ENCODE assay signal across 8 cellular contexts in the genomic region with DNA sequence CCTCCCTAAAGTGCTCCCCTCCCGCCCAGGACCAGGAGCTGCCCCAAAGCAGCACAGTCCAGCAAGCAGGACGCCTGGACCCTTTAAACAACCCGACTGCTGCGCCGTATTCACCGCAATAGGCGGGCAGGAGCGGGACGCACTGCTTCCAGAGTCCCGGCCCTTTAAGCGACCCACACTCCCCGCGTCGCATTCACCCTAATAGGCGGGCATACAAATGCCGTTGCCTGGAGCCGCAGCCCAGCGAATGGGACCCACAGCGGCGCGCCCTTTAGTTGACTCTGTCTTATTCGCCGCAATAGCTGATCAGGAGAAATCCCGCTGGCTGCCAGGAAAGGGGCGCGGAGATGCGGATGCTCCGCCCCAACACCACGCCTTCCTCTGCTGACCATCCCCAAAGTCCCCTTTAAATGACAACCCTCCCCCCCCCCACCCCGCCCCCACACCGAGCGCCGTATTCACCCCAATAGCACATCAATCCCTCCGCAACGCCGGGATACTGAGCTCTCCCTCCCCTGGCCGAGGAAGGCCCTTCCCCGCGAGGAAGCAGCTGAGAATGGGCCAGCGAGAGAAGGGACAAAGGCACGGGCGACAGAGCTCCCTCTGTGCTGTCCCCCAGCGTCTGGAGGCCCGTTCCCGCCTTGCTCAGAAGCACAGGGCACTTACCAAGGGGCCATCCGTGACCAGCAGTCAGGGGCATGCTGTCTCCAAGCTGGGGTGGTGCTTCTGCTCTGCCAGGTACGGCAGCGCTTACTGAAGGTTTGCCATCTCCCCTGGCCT. TPM values are rescaled to one million over a fixed set of nuclear protein-coding genes. Genes with fewer than 3 reads are reported as not detected.
DNase-seq lines count a peak whose midpoint lies in the region; ATAC-seq and TF ChIP-seq lines count a peak whose summit lies in the region.

No MANE protein-coding gene starts in this region.

- peaks cover 13 to 17% of the 10 kb centered on the region in 2 donors for H3K36me3 Mint-ChIP-seq in CD14-positive monocyte

- H3F3A ChIP-seq in Loucy (ENCODE audit: low read depth): peaks cover 8% of the 10 kb centered on the region; the same call in 1 of the 2 replicates
- H3F3A ChIP-seq in PC-3 (ENCODE audit: low read length, unreplicated experiment): no peaks in the 10 kb centered on the region

- H3K27me3 Mint-ChIP-seq in CD14-positive monocyte (ENCODE audit: low read depth in 3 of 3): peaks cover 1 to 4% (median 4%) of the 10 kb centered on the region in 3 donors

- H2AFZ ChIP-seq in Loucy (ENCODE audit: low read length) (no peak overlapping the region), PC-3 (ENCODE audit: low read length) (no peak overlapping the region)

- peaks cover 0 to 4% (median 0%) of the 10 kb centered on the region in 7 donors for H3K9me3 Mint-ChIP-seq in CD14-positive monocyte

- 16% methylated on average over 48 of the region's 48 CpGs for WGBS in thymus

- H3K27ac ChIP-seq in WERI-Rb-1: no peak overlapping the region; the same call in 1 of the 2 replicates
- H3K27ac ChIP-seq in muscle layer of colon (ENCODE audit: low read depth, low read length): peak overlapping the region; percentile 93
- no peak overlapping the region for H3K27ac ChIP-seq in thymus (ENCODE audit: low read depth)
- H3K27ac ChIP-seq in PC-3 (ENCODE audit: low read length): no peak overlapping the region

- no peaks in the 10 kb centered on the region for H3K9me3 ChIP-seq in Loucy (ENCODE audit: insufficient read depth, low read depth, low read length)
- no peaks in the 10 kb centered on the region for H3K9me3 ChIP-seq in WERI-Rb-1 (ENCODE audit: severe bottlenecking)
- H3K9me3 ChIP-seq in muscle layer of colon (ENCODE audit: low read length): no peaks in the 10 kb centered on the region
- H3K9me3 ChIP-seq in thymus (ENCODE audit: control insufficient read depth): no peaks in the 10 kb centered on the region
- H3K9me3 ChIP-seq in PC-3 (ENCODE audit: low read length): no peaks in the 10 kb centered on the region

- H3K9me2 ChIP-seq in Loucy (replicated peaks; ENCODE audit: low read depth, low read length): no peaks in the 10 kb centered on the region
- no peaks in the 10 kb centered on the region for H3K9me2 ChIP-seq in PC-3 (replicated peaks; ENCODE audit: low read length)

- TF ChIP-seq CTCF in CD14-positive monocyte (IDR thresholded peaks at IDR 0.05) (no peak), Loucy (conservative IDR thresholded peaks at IDR 0.05; ENCODE audit: low read length) (no peak), WERI-Rb-1 (IDR thresholded peaks at IDR 0.05; ENCODE audit: low read depth, low read length) (no peak), PC-3 (conservative IDR thresholded peaks at IDR 0.05; ENCODE audit: low read depth, low read length) (no peak)

- H3K4me3 Mint-ChIP-seq in CD14-positive monocyte: peak overlapping the region; percentile 73 to 83

- ATAC-seq in GM18870 (IDR thresholded peaks at IDR 0.05; ENCODE audit: unreplicated experiment): no peak
- ATAC-seq in PC-3: no peak

- BruUV-seq in PC-3 (replicated peaks; lab: Mats Ljungman, UMichigan): no TSS peak

- H3K79me2 ChIP-seq in Loucy (ENCODE audit: insufficient read depth, low read length) (peaks cover 93% of the 10 kb centered on the region), PC-3 (ENCODE audit: low read length) (peaks cover 7% of the 10 kb centered on the region)

- peak; percentile 46 for DNase-seq in CD14-positive monocyte (ENCODE audit: low spot score)
- peak; percentile 91 for DNase-seq in WERI-Rb-1
- peak; percentile 86 for DNase-seq in fibroblast of the conjunctiva (ENCODE audit: low read depth)
- DNase-seq in PC-3: no peak

- CTCF ChIA-PET in PC-3 (lab: Charles Lee): no interaction called here

- H3K27ac Mint-ChIP-seq in CD14-positive monocyte: peak overlapping the region in 2 of 7 donors; percentile 8 to 30

- intact Hi-C loops in CD14-positive monocyte (cut with micrococcal nuclease): loop anchor here in 1 of 2 donors (5.0 kb wide), 1 partner anchor 48 kb away; no protein-coding TSS in a partner anchor
- intact Hi-C loops in PC-3 (cut with micrococcal nuclease): loop anchor here (10.0 kb wide), 1 partner anchor 214 kb away; a partner anchor contains a TSS

- H3K4me3 ChIP-seq in Loucy (ENCODE audit: low read length, poor library complexity, severe bottlenecking) (peak overlapping the region; percentile 100), WERI-Rb-1 (ENCODE audit: low read depth, low read length) (peak overlapping the region; percentile 40), muscle layer of colon (ENCODE audit: low read depth in 1 of 2, low read length in 2 of 2) (peak overlapping the region; percentile 60 to 61), thymus (ENCODE audit: low read length) (peak overlapping the region; percentile 54), PC-3 (ENCODE audit: low read length) (no peak overlapping the region)

- H3K36me3 ChIP-seq in Loucy (ENCODE audit: insufficient read depth, low read length): no peaks in the 10 kb centered on the region
- H3K36me3 ChIP-seq in WERI-Rb-1: no peaks in the 10 kb centered on the region
- H3K36me3 ChIP-seq in muscle layer of colon (ENCODE audit: insufficient read depth, low read length): no peaks in the 10 kb centered on the region
- peaks cover 20% of the 10 kb centered on the region for H3K36me3 ChIP-seq in thymus (ENCODE audit: control insufficient read depth, insufficient read depth)
- H3K36me3 ChIP-seq in PC-3 (ENCODE audit: low read depth, low read length): no peaks in the 10 kb centered on the region

- peaks cover 81% of the 10 kb centered on the region for H3K4me1 Mint-ChIP-seq in CD14-positive monocyte

- H3K4me2 ChIP-seq in Loucy (ENCODE audit: low read depth, low read length, poor library complexity, severe bottlenecking): peak overlapping the region; percentile 86
- no peak overlapping the region for H3K4me2 ChIP-seq in PC-3 (ENCODE audit: low read length)

- H3K27me3 ChIP-seq in Loucy (ENCODE audit: insufficient read depth, low read length, poor library complexity, severe bottlenecking): no peaks in the 10 kb centered on the region
- no peaks in the 10 kb centered on the region for H3K27me3 ChIP-seq in WERI-Rb-1 (ENCODE audit: insufficient read depth, low read depth, severe bottlenecking)
- no peaks in the 10 kb centered on the region for H3K27me3 ChIP-seq in muscle layer of colon (ENCODE audit: control insufficient read depth in 1 of 2, insufficient read depth in 2 of 2, low read length in 2 of 2)
- H3K27me3 ChIP-seq in thymus (ENCODE audit: control insufficient read depth, insufficient read depth): no peaks in the 10 kb centered on the region
- no peaks in the 10 kb centered on the region for H3K27me3 ChIP-seq in PC-3 (ENCODE audit: low read length)

- H4K20me1 ChIP-seq in Loucy (ENCODE audit: insufficient read depth, low read length, poor library complexity, severe bottlenecking): peaks cover 39% of the 10 kb centered on the region
- no peaks in the 10 kb centered on the region for H4K20me1 ChIP-seq in PC-3 (ENCODE audit: low read length)

- H3K9ac ChIP-seq in Loucy (ENCODE audit: low read depth, low read length, poor library complexity, severe bottlenecking) (peak overlapping the region; percentile 96), muscle layer of colon (ENCODE audit: low read length) (peak overlapping the region; percentile 69), PC-3 (ENCODE audit: low read length) (no peak overlapping the region)

- H3K4me1 ChIP-seq in Loucy (ENCODE audit: insufficient read depth, low read length, poor library complexity, severe bottlenecking): peaks cover 70% of the 10 kb centered on the region
- peaks cover 75% of the 10 kb centered on the region for H3K4me1 ChIP-seq in muscle layer of colon (ENCODE audit: insufficient read depth, low read length)
- H3K4me1 ChIP-seq in thymus (ENCODE audit: control insufficient read depth, insufficient read depth, low read length): peaks cover 55% of the 10 kb centered on the region
- peaks cover 3% of the 10 kb centered on the region; the same call in 1 of the 2 replicates for H3K4me1 ChIP-seq in PC-3 (ENCODE audit: insufficient read depth, low read length)

- POLR2A ChIA-PET in PC-3 (lab: Charles Lee; ENCODE audit: unreplicated experiment): no interaction called here

RNA-seq across cellular contexts. Expression of a gene that starts 4.7 kb away (rescaled TPM):
- polyA plus RNA-seq in CD14-positive monocyte (1 to 10 TPM; 3.1 to 6.8 TPM), thymus (28.2 TPM)
- 51.4 and 51.5 TPM in 2 replicates for total RNA-seq in PC-3 (2014; rRNA removed)

RNA-seq across cellular contexts. Expression of a gene that starts 58.2 kb away (rescaled TPM):
- polyA plus RNA-seq in CD14-positive monocyte (not detected), thymus (not detected)
- not detected in 2 replicates for total RNA-seq in PC-3 (2014; rRNA removed)
